Comparison of ENCODE assay signal across 7 cellular contexts in genomic region chr2:174577967-174578589, GRCh38. TPM values are rescaled to one million over a fixed set of nuclear protein-coding genes. Genes with fewer than 3 reads are reported as not detected.
DNase-seq lines count a peak whose midpoint lies in the region; ATAC-seq and TF ChIP-seq lines count a peak whose summit lies in the region.

No MANE protein-coding gene starts in this region.

- H3K23ac ChIP-seq in mesendoderm (ENCODE audit: low read length), result no peak overlapping the region

- H3K79me1 ChIP-seq in mesendoderm (ENCODE audit: low read length), result no peaks in the 10 kb centered on the region

- H4K5ac ChIP-seq in mesendoderm (ENCODE audit: low read length), result no peak overlapping the region

- no peak overlapping the region for H2BK15ac ChIP-seq in mesendoderm (replicated peaks; ENCODE audit: low read depth)

- H3K4me2 ChIP-seq in mesendoderm (ENCODE audit: low read length), result no peak overlapping the region

- H3K4me3 ChIP-seq in brain microvascular endothelial cell (ENCODE audit: low read depth, low read length) (no peak overlapping the region), mesendoderm (ENCODE audit: low read length) (no peak overlapping the region)

- no peak overlapping the region for H3K18ac ChIP-seq in mesendoderm (ENCODE audit: low read length)

- in situ Hi-C loops in brain microvascular endothelial cell (cut with HindIII; ENCODE audit: low pct_ligation_motif_present, low sequenced_read_pairs), result loop anchor here (25.0 kb wide), 1 partner anchor 109 kb away; no protein-coding TSS in a partner anchor

- TF ChIP-seq CTCF in GM10266 (IDR thresholded peaks at IDR 0.05; ENCODE audit: control insufficient read depth, insufficient read depth, low read depth, missing control alignments) (peak; percentile 64), brain microvascular endothelial cell (IDR thresholded peaks at IDR 0.05; ENCODE audit: low read depth, low read length, missing control alignments) (peak; percentile 84)

- H3K4ac ChIP-seq in mesendoderm (ENCODE audit: low read depth, low read length), result no peak overlapping the region

- no peaks in the 10 kb centered on the region for H3K4me1 ChIP-seq in mesendoderm (ENCODE audit: control insufficient read depth, low read depth, low read length)

- no peaks in the 10 kb centered on the region for H3K79me2 ChIP-seq in mesendoderm (ENCODE audit: control insufficient read depth, insufficient read depth, low read length)

- H2BK120ac ChIP-seq in mesendoderm (ENCODE audit: low read depth, low read length), result no peak overlapping the region

- H2BK5ac ChIP-seq in mesendoderm (ENCODE audit: low read length), result no peak overlapping the region

- DNase-seq in GM10266 (ENCODE audit: extremely low spot score), result no peak
- DNase-seq in SIG-M5 treated with dmso at 0.1 percent for 504 hours (lab: John Stamatoyannopoulos, UW; ENCODE audit: unreplicated experiment), result peak; percentile 81
- peak; percentile 73 for DNase-seq in brain microvascular endothelial cell
- peak; percentile 58 for DNase-seq in mesendoderm
- DNase-seq in NCI-H1930 (lab: John Stamatoyannopoulos, UW), result no peak
- DNase-seq in NCI-H345 (lab: John Stamatoyannopoulos, UW), result no peak

- H3K9ac ChIP-seq in mesendoderm (ENCODE audit: low read length), result no peak overlapping the region

- ATAC-seq in HG02798 (IDR thresholded peaks at IDR 0.05; ENCODE audit: poor library complexity, unreplicated experiment), result peak; percentile 62

- no peak overlapping the region for H2AK5ac ChIP-seq in mesendoderm (ENCODE audit: low read length)

- H3K27ac ChIP-seq in brain microvascular endothelial cell (no peak overlapping the region), mesendoderm (ENCODE audit: low read depth, low read length) (no peak overlapping the region)

- no peak overlapping the region for H3K56ac ChIP-seq in mesendoderm (ENCODE audit: low read length)

- no peaks in the 10 kb centered on the region for H3K27me3 ChIP-seq in brain microvascular endothelial cell (replicated peaks)
- H3K27me3 ChIP-seq in mesendoderm (ENCODE audit: insufficient read depth, low read length, poor library complexity), result no peaks in the 10 kb centered on the region

- H4K8ac ChIP-seq in mesendoderm (ENCODE audit: low read depth, low read length), result no peak overlapping the region

- peaks cover 2% of the 10 kb centered on the region for H3K36me3 ChIP-seq in brain microvascular endothelial cell (replicated peaks)
- no peaks in the 10 kb centered on the region for H3K36me3 ChIP-seq in mesendoderm (ENCODE audit: control insufficient read depth, insufficient read depth, low read length)

RNA-seq across cellular contexts. Expression of gene WIPF1, which starts 19.5 kb away (rescaled TPM):
- polyA plus RNA-seq in mesendoderm (2013, experiment 1 of 2), result 11.6 TPM
- 12.1 TPM for polyA plus RNA-seq in mesendoderm (2013, experiment 2 of 2)

Comparison
In these comparisons a context has a peak if more than half of its experiments do, and no peak if none do; other contexts are left out.
1. DNase-seq: peak in SIG-M5 treated with dmso at 0.1 percent for 504 hours (single experiment), brain microvascular endothelial cell (single experiment) and mesendoderm (single experiment); none in GM10266 (single experiment), NCI-H1930 (0 of 2) and NCI-H345 (single experiment).